ENCODE assay signal across 12 cellular contexts in genomic region chr9:127865645-127866464, GRCh38. TPM values are rescaled to one million over a fixed set of nuclear protein-coding genes. Genes with fewer than 3 reads are reported as not detected.
DNase-seq lines count a peak whose midpoint lies in the region; ATAC-seq and TF ChIP-seq lines count a peak whose summit lies in the region.
"Had no signal": no experiment of that assay in that cellular context is flagged by ENCODE, and none has a peak within 500 bp of the region (broad histone marks: within the 10 kb centered on the region; RNA-seq: fewer than 3 reads in every experiment).

No MANE protein-coding gene starts in this region.

- no peaks in the 10 kb centered on the region for H3K9me3 ChIP-seq in osteoblast (ENCODE audit: low read depth, low read length)
- H3K9me3 ChIP-seq in breast epithelium: no peaks in the 10 kb centered on the region
- H3K9me3 ChIP-seq: ovary, tibial artery had no signal

- TF ChIP-seq CTCF in osteoblast (IDR thresholded peaks at IDR 0.05; ENCODE audit: extremely low read depth, low read depth, low read length) (no peak), breast epithelium (IDR thresholded peaks at IDR 0.05) (no peak)

- no peaks in the 10 kb centered on the region for H3K36me3 Mint-ChIP-seq in activated naive CD4-positive, alpha-beta T cell treated with anti-CD3 and anti-CD28 coated beads, Interleukin-2, amount 50 U/mL, for 72 hours

- no peak overlapping the region for H2AFZ ChIP-seq in osteoblast (ENCODE audit: low read length)

- in situ Hi-C loops in KBM-7 (cut with MboI; ENCODE audit: low pct_unique_long_range_greater_than_20kb, low sequenced_read_pairs): no loop called here

- no peak overlapping the region for H3K4me2 ChIP-seq in osteoblast (ENCODE audit: insufficient read depth, low read length)

- H3K9me3 Mint-ChIP-seq in activated naive CD4-positive, alpha-beta T cell treated with anti-CD3 and anti-CD28 coated beads, Interleukin-2, amount 50 U/mL, for 72 hours: no peaks in the 10 kb centered on the region

- no peak for TF ChIP-seq POLR2A in breast epithelium (IDR thresholded peaks at IDR 0.05)

- H4K20me1 ChIP-seq in osteoblast (ENCODE audit: insufficient read depth, low read length): no peaks in the 10 kb centered on the region

- ATAC-seq in activated naive CD4-positive, alpha-beta T cell treated with anti-CD3 and anti-CD28 coated beads, Interleukin-2, amount 50 U/mL, for 72 hours: peak; percentile 62 to 75

- intact Hi-C loops in breast epithelium (cut with DNase I; ENCODE audit: low total_unique reads): loop anchor here (2.0 to 5.0 kb wide), 2 partner anchors 56 to 129 kb away; no protein-coding TSS in a partner anchor

- DNase-seq in activated T-cell treated with anti-CD3 and anti-CD28 coated beads for 24 hours (ENCODE audit: low read depth) (peak; percentile 17), KBM-7 (peak; percentile 40), osteoblast (ENCODE audit: insufficient read length, low spot score, missing footprints) (peak; percentile 42), NCI-H1105 treated with DMSO at 0.1 percent for 48 hours (lab: John Stamatoyannopoulos, UW) (no peak), breast epithelium (ENCODE audit: low spot score in 2 of 2) (no peak)
- DNase-seq in activated T-cell treated with anti-CD3 and anti-CD28 coated beads, Interleukin-2, amount 50 U/mL, for 1 hour: no peak
- DNase-seq in activated naive CD4-positive, alpha-beta T cell treated with anti-CD3 and anti-CD28 coated beads, Interleukin-2, amount 50 U/mL, for 72 hours (ENCODE audit: low spot score in 2 of 2): no peak
- no peak for DNase-seq in activated effector memory CD4-positive, alpha-beta T cell treated with anti-CD3 and anti-CD28 coated beads, Interleukin-2, amount 50 U/mL, for 16 hours
- DNase-seq: cortex of kidney, NCI-H1105, tibial artery had no signal

- no peaks in the 10 kb centered on the region for H3K4me1 ChIP-seq in osteoblast (ENCODE audit: insufficient read depth, low read length)
- peaks cover 0 to 4% of the 10 kb centered on the region in 2 donors for H3K4me1 ChIP-seq in breast epithelium

- H3K4me3 ChIP-seq in osteoblast (ENCODE audit: insufficient read depth, low read length): no peak overlapping the region
- H3K4me3 ChIP-seq in breast epithelium: no peak overlapping the region
- H3K4me3 ChIP-seq: ovary, tibial artery had no signal

- H3K27me3 ChIP-seq in osteoblast (ENCODE audit: insufficient read depth, low read length) (no peaks in the 10 kb centered on the region), breast epithelium (no peaks in the 10 kb centered on the region)
- H3K27me3 ChIP-seq: ovary, tibial artery had no signal

- no peaks in the 10 kb centered on the region for H3K79me2 ChIP-seq in osteoblast (ENCODE audit: insufficient read depth, low read length)

- H3K27ac ChIP-seq in osteoblast (ENCODE audit: low read depth, low read length) (no peak overlapping the region), breast epithelium (no peak overlapping the region)
- H3K27ac ChIP-seq: tibial artery had no signal

- H3K36me3 ChIP-seq in osteoblast (ENCODE audit: insufficient read depth, low read length) (peaks cover 27% of the 10 kb centered on the region), breast epithelium (no peaks in the 10 kb centered on the region)
- H3K36me3 ChIP-seq: ovary had no signal

- peak overlapping the region; percentile 7 to 52 for H3K27ac Mint-ChIP-seq in activated naive CD4-positive, alpha-beta T cell treated with anti-CD3 and anti-CD28 coated beads, Interleukin-2, amount 50 U/mL, for 72 hours

RNA-seq across cellular contexts. Expression of gene ENG, which starts 11.4 kb away (rescaled TPM):
- 10 to 100 TPM; 12.9 to 24.1 TPM for total RNA-seq in activated naive CD4-positive, alpha-beta T cell treated with anti-CD3 and anti-CD28 coated beads, Interleukin-2, amount 50 U/mL, for 72 hours
- 60.8 and 87.5 TPM in 2 replicates for total RNA-seq in osteoblast
- total RNA-seq in breast epithelium: 10 to 100 TPM; 21.5 to 50.8 (median 30.9) TPM

RNA-seq across cellular contexts. Expression of gene AK1, which starts 11.6 kb away (rescaled TPM):
- 10 to 100 TPM; 19.0 to 31.3 TPM for total RNA-seq in activated naive CD4-positive, alpha-beta T cell treated with anti-CD3 and anti-CD28 coated beads, Interleukin-2, amount 50 U/mL, for 72 hours
- 100 and 106 TPM in 2 replicates for total RNA-seq in osteoblast
- total RNA-seq in breast epithelium: 10 to 100 TPM; 23.5 to 30.2 (median 23.6) TPM

RNA-seq across cellular contexts. Expression of gene ST6GALNAC6, which starts 33.5 kb away (rescaled TPM):
- total RNA-seq in activated naive CD4-positive, alpha-beta T cell treated with anti-CD3 and anti-CD28 coated beads, Interleukin-2, amount 50 U/mL, for 72 hours: 10 to 100 TPM; 55.2 to 56.1 TPM
- total RNA-seq in osteoblast (52.7 and 53.2 TPM in 2 replicates), breast epithelium (100 to 1,000 TPM in 2 of 3 donors, 10 to 100 TPM in 1; 61.5 to 175 (median 103) TPM)

RNA-seq across cellular contexts. Expression of gene ST6GALNAC4, which starts 51.0 kb away (rescaled TPM):
- total RNA-seq in activated naive CD4-positive, alpha-beta T cell treated with anti-CD3 and anti-CD28 coated beads, Interleukin-2, amount 50 U/mL, for 72 hours: 10 to 100 TPM; 24.5 to 43.2 TPM
- total RNA-seq in osteoblast (29.5 and 33.7 TPM in 2 replicates), breast epithelium (10 to 100 TPM; 17.6 to 44.6 (median 24.0) TPM)

Comparison
In these comparisons a context has a peak if more than half of its experiments do, and no peak if none do; other contexts are left out.
1. DNase-seq: peak in activated T-cell treated with anti-CD3 and anti-CD28 coated beads for 24 hours (single experiment), KBM-7 (single experiment) and osteoblast (single experiment); none in activated T-cell treated with anti-CD3 and anti-CD28 coated beads, Interleukin-2, amount 50 U/mL, for 1 hour (single experiment), activated naive CD4-positive, alpha-beta T cell treated with anti-CD3 and anti-CD28 coated beads, Interleukin-2, amount 50 U/mL, for 72 hours (0 of 2), NCI-H1105 treated with DMSO at 0.1 percent for 48 hours (single experiment), activated effector memory CD4-positive, alpha-beta T cell treated with anti-CD3 and anti-CD28 coated beads, Interleukin-2, amount 50 U/mL, for 16 hours (single experiment) and breast epithelium (0 of 2).